Comparison of ENCODE assay signal across 8 cellular contexts in genomic region chr4:44679060-44679459, GRCh38. TPM values are rescaled to one million over a fixed set of nuclear protein-coding genes. Genes with fewer than 3 reads are reported as not detected.
DNase-seq lines count a peak whose midpoint lies in the region; ATAC-seq lines count a peak whose summit lies in the region.

No MANE protein-coding gene starts in this region.

- H3K4me2 ChIP-seq in Karpas-422 (ENCODE audit: low read depth, low read length, poor library complexity, severe bottlenecking): peak overlapping the region; percentile 92
- H3K4me2 ChIP-seq in neuronal stem cell (ENCODE audit: insufficient read depth, low read length, poor library complexity, severe bottlenecking): peak overlapping the region; percentile 71

- H3K27ac ChIP-seq in Karpas-422 (ENCODE audit: low read length): peak overlapping the region; percentile 52
- H3K27ac ChIP-seq in duodenal mucosa (ENCODE audit: low read depth, low read length): no peak overlapping the region
- H3K27ac ChIP-seq in neuronal stem cell (replicated peaks; ENCODE audit: low read length): no peak overlapping the region

- H3K27me3 ChIP-seq in Karpas-422 (ENCODE audit: low read length) (no peaks in the 10 kb centered on the region), duodenal mucosa (ENCODE audit: control insufficient read depth in 1 of 2, insufficient read depth in 2 of 2, low read length in 2 of 2) (no peaks in the 10 kb centered on the region), neuronal stem cell (ENCODE audit: control insufficient read depth in 3 of 3, insufficient read depth in 3 of 3, low read depth in 1 of 3, low read length in 3 of 3) (no peaks in the 10 kb centered on the region)

- no peaks in the 10 kb centered on the region for H3K9me3 ChIP-seq in Karpas-422 (ENCODE audit: low read length)
- no peaks in the 10 kb centered on the region for H3K9me3 ChIP-seq in duodenal mucosa (ENCODE audit: control insufficient read depth in 1 of 2, low read length in 2 of 2)
- H3K9me3 ChIP-seq in neuronal stem cell (replicated peaks in 1 of 2; ENCODE audit: control insufficient read depth in 2 of 2, insufficient read depth in 1 of 2, low read depth in 1 of 2, low read length in 2 of 2): no peaks in the 10 kb centered on the region

- no peak overlapping the region for H4K8ac ChIP-seq in neuronal stem cell (ENCODE audit: low read depth, low read length)

- H3K4me1 ChIP-seq in Karpas-422 (ENCODE audit: low read length) (peaks cover 24% of the 10 kb centered on the region), duodenal mucosa (ENCODE audit: control insufficient read depth in 1 of 2, insufficient read depth in 2 of 2, low read length in 2 of 2) (peaks cover 6 to 8% of the 10 kb centered on the region in 2 donors), neuronal stem cell (ENCODE audit: control insufficient read depth in 2 of 2, insufficient read depth in 1 of 2, low read depth in 1 of 2, low read length in 2 of 2) (no peaks in the 10 kb centered on the region)

- no peak overlapping the region for H4K91ac ChIP-seq in neuronal stem cell (ENCODE audit: low read depth, low read length, poor library complexity)

- peak overlapping the region; percentile 93 for H3K9ac ChIP-seq in Karpas-422 (ENCODE audit: low read length)
- H3K9ac ChIP-seq in duodenal mucosa (ENCODE audit: low read depth in 1 of 2, low read length in 2 of 2): peak overlapping the region; percentile 92 to 97
- H3K9ac ChIP-seq in neuronal stem cell (ENCODE audit: low read depth, low read length, poor library complexity): no peak overlapping the region

- no CpG with 5 or more reads among the region's 3 CpGs for WGBS in neuronal stem cell (ENCODE audit: extremely low coverage in 2 of 2, insufficient read length in 2 of 2, insufficient replicate concordance in 1 of 2), 2 donors

- H4K20me1 ChIP-seq in Karpas-422 (ENCODE audit: insufficient read depth, low read depth, low read length): no peaks in the 10 kb centered on the region; the same call in none of the 2 replicates

- H3K18ac ChIP-seq in neuronal stem cell (ENCODE audit: low read length): no peak overlapping the region

- no peak overlapping the region for H2BK5ac ChIP-seq in neuronal stem cell (ENCODE audit: low read length)

- no peak overlapping the region for H2BK15ac ChIP-seq in neuronal stem cell (ENCODE audit: low read length)

- no peak overlapping the region for H2BK12ac ChIP-seq in neuronal stem cell (ENCODE audit: low read length)

- no peak for DNase-seq in activated CD4-positive, CD25-positive, alpha-beta regulatory T cell treated with anti-CD3 and anti-CD28 coated beads, Interleukin-2, amount 50 U/mL, for 72 hours
- peak; percentile 69 for DNase-seq in Karpas-422
- DNase-seq in neuronal stem cell (ENCODE audit: low spot score): no peak
- DNase-seq in SIG-M5 (lab: John Stamatoyannopoulos, UW): no peak

- H2AFZ ChIP-seq in Karpas-422 (ENCODE audit: low read length) (no peak overlapping the region), neuronal stem cell (ENCODE audit: low read length) (peak overlapping the region; percentile 91)

- no peak overlapping the region for H2AK5ac ChIP-seq in neuronal stem cell (ENCODE audit: low read depth, low read length)

- H3K79me1 ChIP-seq in neuronal stem cell (ENCODE audit: low read depth, low read length): no peaks in the 10 kb centered on the region

- no peak overlapping the region for H2BK120ac ChIP-seq in neuronal stem cell (ENCODE audit: low read depth, low read length)

- no peak overlapping the region for H3K23ac ChIP-seq in neuronal stem cell (ENCODE audit: low read depth, low read length, poor library complexity)

- H3K14ac ChIP-seq in neuronal stem cell (ENCODE audit: low read length): no peak overlapping the region

- H3K36me3 ChIP-seq in Karpas-422 (ENCODE audit: insufficient read depth, low read length) (peaks cover 28% of the 10 kb centered on the region), duodenal mucosa (ENCODE audit: control insufficient read depth in 1 of 2, insufficient read depth in 2 of 2, low read length in 2 of 2) (peaks cover 6 to 20% of the 10 kb centered on the region in 2 donors), neuronal stem cell (replicated peaks in 1 of 2; ENCODE audit: control insufficient read depth in 2 of 2, insufficient read depth in 2 of 2, low read length in 2 of 2) (peaks cover 2 to 36% of the 10 kb centered on the region in 2 donors)

- no peak overlapping the region for H3K4ac ChIP-seq in neuronal stem cell (ENCODE audit: low read length)

- peak overlapping the region; percentile 94 for H3K4me3 ChIP-seq in Karpas-422 (ENCODE audit: low read length)
- H3K4me3 ChIP-seq in duodenal mucosa (ENCODE audit: low read depth in 1 of 2, low read length in 2 of 2): peak overlapping the region; percentile 94 to 97
- peak overlapping the region; percentile 60 to 87 for H3K4me3 ChIP-seq in neuronal stem cell (ENCODE audit: low read length in 2 of 2)

- peaks cover 51% of the 10 kb centered on the region for H3K79me2 ChIP-seq in Karpas-422 (ENCODE audit: low read length)

- no peaks in the 10 kb centered on the region for H3K9me2 ChIP-seq in Karpas-422 (replicated peaks; ENCODE audit: insufficient read depth, low read length)

- ATAC-seq in activated CD4-positive, CD25-positive, alpha-beta regulatory T cell treated with anti-CD3 and anti-CD28 coated beads, Interleukin-2, amount 50 U/mL, for 24 hours: peak; percentile 3 to 6
- no peak for ATAC-seq in GM19351 (IDR thresholded peaks at IDR 0.05; ENCODE audit: unreplicated experiment)
- no peak for ATAC-seq in HG02840 (IDR thresholded peaks at IDR 0.05; ENCODE audit: low FRiP score, unreplicated experiment)

RNA-seq across cellular contexts. Expression of gene GUF1, which starts 0.8 kb away (rescaled TPM):
- total RNA-seq in Karpas-422 (2014; rRNA removed; shearing (Covaris generic); ENCODE audit: low replicate concordance): 13.5 and 20.5 TPM in 2 replicates
- polyA plus RNA-seq in neuronal stem cell (2013, experiment 1 of 2): 24.1 TPM
- 23.3 TPM for polyA plus RNA-seq in neuronal stem cell (2013, experiment 2 of 2)

RNA-seq across cellular contexts. Expression of gene YIPF7, which starts 27.6 kb away (rescaled TPM):
- total RNA-seq in Karpas-422 (2014; rRNA removed; shearing (Covaris generic); ENCODE audit: low replicate concordance): not detected in 2 replicates
- polyA plus RNA-seq in neuronal stem cell (2013, experiment 1 of 2): 0.15 TPM
- polyA plus RNA-seq in neuronal stem cell (2013, experiment 2 of 2): 0.11 TPM

RNA-seq across cellular contexts. Expression of gene GNPDA2, which starts 47.3 kb away (rescaled TPM):
- total RNA-seq in Karpas-422 (2014; rRNA removed; shearing (Covaris generic); ENCODE audit: low replicate concordance): 25.9 and 30.1 TPM in 2 replicates
- 10.2 TPM for polyA plus RNA-seq in neuronal stem cell (2013, experiment 1 of 2)
- 8.8 TPM for polyA plus RNA-seq in neuronal stem cell (2013, experiment 2 of 2)

Comparison
In these comparisons a context has a peak if more than half of its experiments do, and no peak if none do; other contexts are left out.
1. ATAC-seq: peak in activated CD4-positive, CD25-positive, alpha-beta regulatory T cell treated with anti-CD3 and anti-CD28 coated beads, Interleukin-2, amount 50 U/mL, for 24 hours (2 of 2); none in GM19351 (single experiment) and HG02840 (single experiment).
2. Peak in every context shown above with its lines, with median percentiles within 50 percentile points of each other: H3K4me3 ChIP-seq.